11 cellular contexts compared by ENCODE assay signal in the genomic region with DNA sequence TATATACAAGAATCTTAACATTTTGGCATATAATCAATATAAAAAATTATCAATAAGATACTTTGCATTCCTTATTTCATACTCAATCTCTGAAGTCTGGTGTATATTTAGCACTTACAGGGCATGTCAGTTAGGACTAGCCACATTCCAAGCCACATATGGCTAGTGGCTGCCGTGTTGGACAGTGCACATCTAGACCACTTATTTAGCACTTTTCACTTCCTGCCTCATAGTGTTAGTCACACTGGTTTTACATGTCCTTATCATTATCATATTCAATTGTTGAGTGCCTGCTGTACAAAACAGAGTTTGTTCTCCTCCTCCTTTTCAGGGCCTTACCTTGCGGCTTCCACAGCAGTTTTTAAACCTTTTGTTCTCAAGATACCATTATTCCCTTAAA. TPM values are rescaled to one million over a fixed set of nuclear protein-coding genes. Genes with fewer than 3 reads are reported as not detected.
A peak's percentile ranks its signal among the peaks of the same experiment; 100 is the strongest.
DNase-seq lines count a peak whose midpoint lies in the region; ATAC-seq and TF ChIP-seq lines count a peak whose summit lies in the region.
"Had no signal": no experiment of that assay in that cellular context is flagged by ENCODE, and none has a peak within 500 bp of the region (broad histone marks: within the 10 kb centered on the region; RNA-seq: fewer than 3 reads in every experiment).

No MANE protein-coding gene starts in this region.

- no peaks in the 10 kb centered on the region for H3K9me3 Mint-ChIP-seq in activated CD8-positive, alpha-beta memory T cell treated with anti-CD3 and anti-CD28 coated beads, Interleukin-2, amount 10 ng/mL, durations not matched to agents 7 days and 5 days (ENCODE audit: low read depth)
- no peaks in the 10 kb centered on the region for H3K9me3 Mint-ChIP-seq in chondrocyte (ENCODE audit: low read depth)
- no peaks in the 10 kb centered on the region for H3K9me3 Mint-ChIP-seq in WTC11

- CTCF ChIA-PET in activated CD8-positive, alpha-beta memory T cell treated with anti-CD3 and anti-CD28 coated beads, Interleukin-2, amount 10 ng/mL, durations not matched to agents 7 days and 5 days (lab: Charles Lee), result interaction anchor here (1.1 to 14.5 kb wide), 4 partner anchors 82 to 101 kb away, joined by 3 to 369 read pairs (median 56); no protein-coding TSS in a partner anchor
- CTCF ChIA-PET in WTC11 (lab: Charles Lee), result no interaction called here

- H3K36me3 Mint-ChIP-seq in activated CD8-positive, alpha-beta memory T cell treated with anti-CD3 and anti-CD28 coated beads, Interleukin-2, amount 10 ng/mL, durations not matched to agents 7 days and 5 days, result peaks cover 7% of the 10 kb centered on the region
- H3K36me3 Mint-ChIP-seq in chondrocyte (ENCODE audit: low read depth), result peaks cover 2% of the 10 kb centered on the region
- H3K36me3 Mint-ChIP-seq in WTC11, result no peaks in the 10 kb centered on the region

- TF ChIP-seq CTCF in chondrocyte (IDR thresholded peaks at IDR 0.05) (no peak), psoas muscle (IDR thresholded peaks at IDR 0.05) (no peak), WTC11 (IDR thresholded peaks at IDR 0.05) (no peak)

- no peak overlapping the region for H3K4me3 ChIP-seq in psoas muscle

- 55 to 62% (median 59%) methylated on average over 2 of the region's 2 CpGs for WGBS in psoas muscle, 3 donors

- POLR2A ChIA-PET in WTC11 (lab: Charles Lee), result no interaction called here

- H3K27ac ChIP-seq in psoas muscle, result no peak overlapping the region

- no peaks in the 10 kb centered on the region for H3K9me3 ChIP-seq in psoas muscle
- H3K9me3 ChIP-seq: BE2C had no signal

- H3K4me1 ChIP-seq in psoas muscle, result no peaks in the 10 kb centered on the region
- H3K4me1 ChIP-seq: BE2C had no signal

- no peak overlapping the region for H3K4me3 Mint-ChIP-seq in activated CD8-positive, alpha-beta memory T cell treated with anti-CD3 and anti-CD28 coated beads, Interleukin-2, amount 10 ng/mL, durations not matched to agents 7 days and 5 days
- H3K4me3 Mint-ChIP-seq in chondrocyte (ENCODE audit: unreplicated experiment), result no peak overlapping the region
- H3K4me3 Mint-ChIP-seq in WTC11, result no peak overlapping the region

- H3K27me3 ChIP-seq in psoas muscle (ENCODE audit: insufficient read depth in 3 of 3, low read length in 2 of 3), result no peaks in the 10 kb centered on the region
- H3K27me3 ChIP-seq: BE2C had no signal

- peaks cover 56% of the 10 kb centered on the region for H3K4me1 Mint-ChIP-seq in activated CD8-positive, alpha-beta memory T cell treated with anti-CD3 and anti-CD28 coated beads, Interleukin-2, amount 10 ng/mL, durations not matched to agents 7 days and 5 days
- peaks cover 45% of the 10 kb centered on the region for H3K4me1 Mint-ChIP-seq in chondrocyte (ENCODE audit: low read depth)
- peaks cover 8% of the 10 kb centered on the region for H3K4me1 Mint-ChIP-seq in WTC11

- H3K27ac Mint-ChIP-seq in activated CD8-positive, alpha-beta memory T cell treated with anti-CD3 and anti-CD28 coated beads, Interleukin-2, amount 10 ng/mL, durations not matched to agents 7 days and 5 days, result peak overlapping the region; percentile 70
- H3K27ac Mint-ChIP-seq in chondrocyte (ENCODE audit: unreplicated experiment) (peak overlapping the region; percentile 85), WTC11 (no peak overlapping the region)

- intact Hi-C loops in psoas muscle (cut with DNase I), result no loop called here

- H3K36me3 ChIP-seq in psoas muscle (ENCODE audit: insufficient read depth in 1 of 2, low read depth in 1 of 2), result no peaks in the 10 kb centered on the region
- H3K36me3 ChIP-seq: BE2C had no signal

- H3K27me3 Mint-ChIP-seq in activated CD8-positive, alpha-beta memory T cell treated with anti-CD3 and anti-CD28 coated beads, Interleukin-2, amount 10 ng/mL, durations not matched to agents 7 days and 5 days, result no peaks in the 10 kb centered on the region
- H3K27me3 Mint-ChIP-seq in chondrocyte (ENCODE audit: low read depth) (no peaks in the 10 kb centered on the region), WTC11 (ENCODE audit: low read depth) (peaks cover 17% of the 10 kb centered on the region)

- ATAC-seq in activated CD8-positive, alpha-beta memory T cell treated with anti-CD3 and anti-CD28 coated beads, Interleukin-2, amount 10 ng/mL, durations not matched to agents 7 days and 5 days, result peak; percentile 21
- ATAC-seq in psoas muscle, result peak in 3 of 4 donors; percentile 48 to 77 (median 61)
- no peak for ATAC-seq in GM19324 (IDR thresholded peaks at IDR 0.05; ENCODE audit: low FRiP score, unreplicated experiment)
- ATAC-seq in WTC11, result no peak

- DNase-seq in activated CD8-positive, alpha-beta memory T cell treated with anti-CD3 and anti-CD28 coated beads, Interleukin-2, amount 10 ng/mL, durations not matched to agents 7 days and 5 days, result peak; percentile 70
- no peak for DNase-seq in activated CD8-positive, alpha-beta memory T cell treated with anti-CD3 and anti-CD28 coated beads for 24 hours
- DNase-seq in MV-4-11 (lab: John Stamatoyannopoulos, UW), result peak; percentile 73
- no peak for DNase-seq in chondrocyte (ENCODE audit: low spot score)
- no peak for DNase-seq in psoas muscle
- no peak for DNase-seq in activated gamma-delta T cell treated with Interleukin-2 at 50 U/mL for 16 hours
- DNase-seq in WTC11 (ENCODE audit: low spot score), result no peak
- DNase-seq: activated CD4-positive, alpha-beta T cell treated with anti-CD3 and anti-CD28 coated beads for 1 hour; BE2C; NCI-H2171 treated with DMSO at 0.1 percent for 48 hours had no signal

TF ChIP-seq in WTC11, 78 proteins besides CTCF, POLR2A, EP300 and RAD21 (continues in another document):
- TF ChIP-seq IRF2 (CRISPR knock-in tag; IDR thresholded peaks at IDR 0.05; ENCODE audit: borderline replicate concordance, low read depth), result no peak
- TF ChIP-seq PRRX2 (CRISPR knock-in tag; IDR thresholded peaks at IDR 0.05), result no peak
- TF ChIP-seq, protein P1, sequence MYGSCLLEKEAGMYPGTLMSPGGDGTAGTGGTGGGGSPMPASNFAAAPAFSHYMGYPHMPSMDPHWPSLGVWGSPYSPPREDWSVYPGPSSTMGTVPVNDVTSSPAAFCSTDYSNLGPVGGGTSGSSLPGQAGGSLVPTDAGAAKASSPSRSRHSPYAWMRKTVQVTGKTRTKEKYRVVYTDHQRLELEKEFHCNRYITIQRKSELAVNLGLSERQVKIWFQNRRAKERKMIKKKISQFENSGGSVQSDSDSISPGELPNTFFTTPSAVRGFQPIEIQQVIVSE (CRISPR knock-in tag; IDR thresholded peaks at IDR 0.05; ENCODE audit: borderline replicate concordance), result no peak
- no peak for TF ChIP-seq MXD4 (CRISPR knock-in tag; IDR thresholded peaks at IDR 0.05; ENCODE audit: borderline replicate concordance)
- TF ChIP-seq NR1H2 (CRISPR knock-in tag; IDR thresholded peaks at IDR 0.05), result no peak
- TF ChIP-seq, protein P2, sequence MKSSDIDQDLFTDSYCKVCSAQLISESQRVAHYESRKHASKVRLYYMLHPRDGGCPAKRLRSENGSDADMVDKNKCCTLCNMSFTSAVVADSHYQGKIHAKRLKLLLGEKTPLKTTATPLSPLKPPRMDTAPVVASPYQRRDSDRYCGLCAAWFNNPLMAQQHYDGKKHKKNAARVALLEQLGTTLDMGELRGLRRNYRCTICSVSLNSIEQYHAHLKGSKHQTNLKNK (CRISPR knock-in tag; IDR thresholded peaks at IDR 0.05), result no peak
- TF ChIP-seq, protein P3, sequence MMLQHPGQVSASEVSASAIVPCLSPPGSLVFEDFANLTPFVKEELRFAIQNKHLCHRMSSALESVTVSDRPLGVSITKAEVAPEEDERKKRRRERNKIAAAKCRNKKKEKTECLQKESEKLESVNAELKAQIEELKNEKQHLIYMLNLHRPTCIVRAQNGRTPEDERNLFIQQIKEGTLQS (CRISPR knock-in tag; conservative IDR thresholded peaks at IDR 0.05), result no peak
- no peak for TF ChIP-seq RORB (CRISPR knock-in tag; IDR thresholded peaks at IDR 0.05)
- no peak for TF ChIP-seq ZNF396 (CRISPR knock-in tag; IDR thresholded peaks at IDR 0.05; ENCODE audit: borderline replicate concordance)
- TF ChIP-seq ZNF671 (CRISPR knock-in tag; IDR thresholded peaks at IDR 0.05), result no peak
- no peak for TF ChIP-seq ZNF263 (CRISPR knock-in tag; IDR thresholded peaks at IDR 0.05; ENCODE audit: low read depth)
- no peak for TF ChIP-seq ZNF121 (CRISPR knock-in tag; IDR thresholded peaks at IDR 0.05)
- TF ChIP-seq ETV6 (CRISPR knock-in tag; IDR thresholded peaks at IDR 0.05), result no peak
- TF ChIP-seq, protein P4, sequence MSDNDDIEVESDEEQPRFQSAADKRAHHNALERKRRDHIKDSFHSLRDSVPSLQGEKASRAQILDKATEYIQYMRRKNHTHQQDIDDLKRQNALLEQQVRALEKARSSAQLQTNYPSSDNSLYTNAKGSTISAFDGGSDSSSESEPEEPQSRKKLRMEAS (CRISPR knock-in tag; IDR thresholded peaks at IDR 0.05), result no peak
- TF ChIP-seq, protein P5, sequence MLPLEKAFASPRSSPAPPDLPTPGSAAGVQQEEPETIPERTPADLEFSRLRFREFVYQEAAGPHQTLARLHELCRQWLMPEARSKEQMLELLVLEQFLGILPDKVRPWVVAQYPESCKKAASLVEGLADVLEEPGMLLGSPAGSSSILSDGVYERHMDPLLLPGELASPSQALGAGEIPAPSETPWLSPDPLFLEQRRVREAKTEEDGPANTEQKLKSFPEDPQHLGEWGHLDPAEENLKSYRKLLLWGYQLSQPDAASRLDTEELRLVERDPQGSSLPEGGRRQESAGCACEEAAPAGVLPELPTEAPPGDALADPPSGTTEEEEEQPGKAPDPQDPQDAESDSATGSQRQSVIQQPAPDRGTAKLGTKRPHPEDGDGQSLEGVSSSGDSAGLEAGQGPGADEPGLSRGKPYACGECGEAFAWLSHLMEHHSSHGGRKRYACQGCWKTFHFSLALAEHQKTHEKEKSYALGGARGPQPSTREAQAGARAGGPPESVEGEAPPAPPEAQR (CRISPR knock-in tag; IDR thresholded peaks at IDR 0.05), result no peak
- TF ChIP-seq, protein P6, sequence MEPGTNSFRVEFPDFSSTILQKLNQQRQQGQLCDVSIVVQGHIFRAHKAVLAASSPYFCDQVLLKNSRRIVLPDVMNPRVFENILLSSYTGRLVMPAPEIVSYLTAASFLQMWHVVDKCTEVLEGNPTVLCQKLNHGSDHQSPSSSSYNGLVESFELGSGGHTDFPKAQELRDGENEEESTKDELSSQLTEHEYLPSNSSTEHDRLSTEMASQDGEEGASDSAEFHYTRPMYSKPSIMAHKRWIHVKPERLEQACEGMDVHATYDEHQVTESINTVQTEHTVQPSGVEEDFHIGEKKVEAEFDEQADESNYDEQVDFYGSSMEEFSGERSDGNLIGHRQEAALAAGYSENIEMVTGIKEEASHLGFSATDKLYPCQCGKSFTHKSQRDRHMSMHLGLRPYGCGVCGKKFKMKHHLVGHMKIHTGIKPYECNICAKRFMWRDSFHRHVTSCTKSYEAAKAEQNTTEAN (CRISPR knock-in tag; IDR thresholded peaks at IDR 0.05), result no peak
- TF ChIP-seq JUN (CRISPR knock-in tag; IDR thresholded peaks at IDR 0.05), result no peak

RNA-seq across cellular contexts. Expression of a gene that starts 2.0 kb away (rescaled TPM):
- total RNA-seq in activated CD8-positive, alpha-beta memory T cell treated with anti-CD3 and anti-CD28 coated beads, Interleukin-2, amount 10 ng/mL, durations not matched to agents 7 days and 5 days, result 100 to 1,000 TPM; 101 to 109 TPM
- 1.3 to 12.4 TPM (median 11.5 TPM) in 3 replicates for total RNA-seq in chondrocyte
- under 1 TPM; 0.26 to 0.56 (median 0.41) TPM for total RNA-seq in psoas muscle
- polyA plus RNA-seq in psoas muscle, result under 1 TPM; 0.19 to 0.38 (median 0.24) TPM
- total RNA-seq in WTC11 (2021), result 0.44 to 0.76 TPM (median 0.44 TPM) in 3 replicates

Comparison
In these comparisons a context has a peak if more than half of its experiments do, and no peak if none do; other contexts are left out.
1. DNase-seq: peak in activated CD8-positive, alpha-beta memory T cell treated with anti-CD3 and anti-CD28 coated beads, Interleukin-2, amount 10 ng/mL, durations not matched to agents 7 days and 5 days (single experiment) and MV-4-11 (single experiment); none in activated CD8-positive, alpha-beta memory T cell treated with anti-CD3 and anti-CD28 coated beads for 24 hours (single experiment), chondrocyte (single experiment), psoas muscle (0 of 2), activated gamma-delta T cell treated with Interleukin-2 at 50 U/mL for 16 hours (single experiment) and WTC11 (single experiment).
2. ATAC-seq: peak in activated CD8-positive, alpha-beta memory T cell treated with anti-CD3 and anti-CD28 coated beads, Interleukin-2, amount 10 ng/mL, durations not matched to agents 7 days and 5 days (single experiment) and psoas muscle (3 of 4); none in GM19324 (single experiment) and WTC11 (single experiment).